Comparison of ENCODE assay signal across 8 cellular contexts in the genomic region with DNA sequence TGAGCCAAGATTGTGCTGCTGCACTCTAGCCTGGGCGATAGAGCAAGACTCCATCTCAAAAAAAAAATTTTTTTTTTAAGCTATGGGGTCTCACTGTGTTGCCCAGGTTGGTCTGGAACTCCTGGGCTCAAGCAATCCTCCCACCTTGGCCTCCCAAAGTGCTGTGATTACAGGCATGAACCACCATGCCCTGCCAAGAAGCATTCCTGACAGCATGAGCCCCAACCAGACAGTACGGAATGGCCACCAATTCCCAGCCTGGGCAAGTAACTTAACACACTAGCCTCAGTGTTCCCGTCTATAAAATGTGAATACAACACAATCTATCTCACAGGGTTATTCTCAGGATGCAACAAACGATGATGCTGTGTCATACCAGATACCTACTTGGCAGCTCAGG. TPM values are rescaled to one million over a fixed set of nuclear protein-coding genes. Genes with fewer than 3 reads are reported as not detected.
DNase-seq lines count a peak whose midpoint lies in the region; ATAC-seq and TF ChIP-seq lines count a peak whose summit lies in the region.

No MANE protein-coding gene starts in this region.

- H3K36me3 ChIP-seq in OCI-LY7 (ENCODE audit: insufficient read depth, low read length) = peaks cover 43% of the 10 kb centered on the region
- H3K36me3 ChIP-seq in trophoblast cell (ENCODE audit: control insufficient read depth in 1 of 2, insufficient read depth in 2 of 2, low read length in 2 of 2) = peaks cover 10 to 12% of the 10 kb centered on the region in 2 experiments

- H2BK12ac ChIP-seq in trophoblast cell (ENCODE audit: low read length) = no peak overlapping the region

- ATAC-seq in GM18505 (IDR thresholded peaks at IDR 0.05; ENCODE audit: unreplicated experiment) = no peak
- ATAC-seq in HG03280 (IDR thresholded peaks at IDR 0.05; ENCODE audit: unreplicated experiment) = no peak

- H2AFZ ChIP-seq in OCI-LY7 (ENCODE audit: low read length) = no peak overlapping the region
- H2AFZ ChIP-seq in trophoblast cell (ENCODE audit: insufficient read depth, low read length, poor library complexity) = no peak overlapping the region

- no TSS peak for BruUV-seq in OCI-LY7 (replicated peaks; lab: Mats Ljungman, UMichigan)

- POLR2A ChIA-PET in OCI-LY7 (lab: Charles Lee) = interaction anchor here (0.6 to 1.4 kb wide), 3 partner anchors 13 to 629 kb away, joined by 3 to 6 read pairs (median 3); a partner anchor contains a TSS

- H2AK5ac ChIP-seq in trophoblast cell (ENCODE audit: low read length) = no peak overlapping the region

- TF ChIP-seq CTCF in OCI-LY7 (conservative IDR thresholded peaks at IDR 0.05; ENCODE audit: low read length) (no peak), epithelial cell of esophagus (IDR thresholded peaks at IDR 0.05; ENCODE audit: insufficient read depth, low read depth, low read length, missing control alignments) (no peak)

- H4K20me1 ChIP-seq in OCI-LY7 (ENCODE audit: insufficient read depth, low read length) = peaks cover 28% of the 10 kb centered on the region

- no peak overlapping the region for H3K18ac ChIP-seq in trophoblast cell (ENCODE audit: low read length)

- no peak overlapping the region for H3K23ac ChIP-seq in trophoblast cell (ENCODE audit: low read length)

- CTCF ChIA-PET in OCI-LY7 (lab: Charles Lee; ENCODE audit: unreplicated experiment) = no interaction called here

- H3K9me3 ChIP-seq in OCI-LY7 (ENCODE audit: low read length) (no peaks in the 10 kb centered on the region), trophoblast cell (ENCODE audit: insufficient read depth, low read depth, low read length) (no peaks in the 10 kb centered on the region)

- H3K79me1 ChIP-seq in trophoblast cell (ENCODE audit: low read length) = peaks cover 16% of the 10 kb centered on the region

- no CpG with 5 or more reads among the region's 4 CpGs for WGBS in trophoblast cell (ENCODE audit: extremely low coverage, insufficient coverage, insufficient read length)

- H3K79me2 ChIP-seq in OCI-LY7 (ENCODE audit: insufficient read depth, low read depth, low read length) (peaks cover 70% of the 10 kb centered on the region), trophoblast cell (ENCODE audit: control insufficient read depth, insufficient read depth, low read length, poor library complexity) (peaks cover 53% of the 10 kb centered on the region)

- H2BK120ac ChIP-seq in trophoblast cell (ENCODE audit: insufficient read depth, low read length, poor library complexity) = no peak overlapping the region

- intact Hi-C loops in OCI-LY7 (cut with micrococcal nuclease; ENCODE audit: unreplicated experiment) = loop anchor here (2.0 kb wide), 1 partner anchor 93 kb away; a partner anchor contains a TSS

- peak overlapping the region; percentile 95 for H3K4me3 ChIP-seq in OCI-LY7 (ENCODE audit: low read depth, low read length, poor library complexity, severe bottlenecking)
- H3K4me3 ChIP-seq in epithelial cell of esophagus (ENCODE audit: low read length) = peak overlapping the region; percentile 82
- peak overlapping the region; percentile 10 for H3K4me3 ChIP-seq in trophoblast cell (ENCODE audit: low read depth, low read length)

- no peak for TF ChIP-seq POLR2A in GM18505 (IDR thresholded peaks at IDR 0.05; ENCODE audit: borderline replicate concordance, extremely low read depth, insufficient read depth, insufficient read length)

- no peak overlapping the region for H2BK5ac ChIP-seq in trophoblast cell (ENCODE audit: low read depth, low read length, poor library complexity)

- H3K4me1 ChIP-seq in OCI-LY7 (ENCODE audit: insufficient read depth, low read length, poor library complexity, severe bottlenecking) (peaks cover 61% of the 10 kb centered on the region), trophoblast cell (ENCODE audit: control insufficient read depth in 1 of 2, insufficient read depth in 2 of 2, low read length in 2 of 2) (peaks cover 23 to 26% of the 10 kb centered on the region in 2 experiments)

- H3K14ac ChIP-seq in trophoblast cell (ENCODE audit: low read length) = no peak overlapping the region

- DNase-seq in EH (ENCODE audit: low read depth) = peak; percentile 38
- no peak for DNase-seq in OCI-LY7 (ENCODE audit: low spot score)
- no peak for DNase-seq in epithelial cell of esophagus (ENCODE audit: low read depth)
- DNase-seq in trophoblast cell = no peak
- DNase-seq in NCI-H510A treated with DMSO at 0.1 percent for 48 hours (lab: John Stamatoyannopoulos, UW) = no peak
- no peak for DNase-seq in NCI-H146 (lab: John Stamatoyannopoulos, UW)

- no peak overlapping the region for H4K12ac ChIP-seq in trophoblast cell (ENCODE audit: low read depth, low read length)

- H3K27ac ChIP-seq in OCI-LY7 (ENCODE audit: low read depth, low read length, poor library complexity, severe bottlenecking) (peak overlapping the region; percentile 75), trophoblast cell (ENCODE audit: low read depth, low read length) (no peak overlapping the region)

- no peaks in the 10 kb centered on the region for H3K27me3 ChIP-seq in trophoblast cell (ENCODE audit: insufficient read depth, low read length)

- H4K91ac ChIP-seq in trophoblast cell (ENCODE audit: low read depth, low read length) = no peak overlapping the region

- H3K4ac ChIP-seq in trophoblast cell (ENCODE audit: low read depth, low read length) = peak overlapping the region; percentile 90

- peak overlapping the region; percentile 98 for H3K4me2 ChIP-seq in OCI-LY7 (ENCODE audit: low read length)
- H3K4me2 ChIP-seq in trophoblast cell (ENCODE audit: low read length) = peak overlapping the region; percentile 86

- no peak overlapping the region for H3K9ac ChIP-seq in trophoblast cell (ENCODE audit: low read length)

- no peak overlapping the region for H4K8ac ChIP-seq in trophoblast cell (ENCODE audit: low read depth, low read length)

- H3K9me2 ChIP-seq in OCI-LY7 (ENCODE audit: insufficient read depth, low read length) = no peaks in the 10 kb centered on the region

RNA-seq across cellular contexts. Expression of a gene that starts 2.1 kb away (rescaled TPM):
- total RNA-seq in OCI-LY7 (2014; rRNA removed; shearing (Covaris generic)) = 248 and 325 TPM in 2 replicates
- total RNA-seq in OCI-LY7 (2022) = 386 and 415 TPM in 2 replicates
- 527 and 539 TPM in 2 replicates for polyA plus RNA-seq in trophoblast cell (2013)

Comparison
In these comparisons a context has a peak if more than half of its experiments do, and no peak if none do; other contexts are left out.
1. H3K4me3 ChIP-seq: peak in every context shown above with its lines; median percentile 95 in OCI-LY7; 82 in epithelial cell of esophagus; 10 in trophoblast cell.